Comparison of ENCODE assay signal across 17 cellular contexts in the genomic region with DNA sequence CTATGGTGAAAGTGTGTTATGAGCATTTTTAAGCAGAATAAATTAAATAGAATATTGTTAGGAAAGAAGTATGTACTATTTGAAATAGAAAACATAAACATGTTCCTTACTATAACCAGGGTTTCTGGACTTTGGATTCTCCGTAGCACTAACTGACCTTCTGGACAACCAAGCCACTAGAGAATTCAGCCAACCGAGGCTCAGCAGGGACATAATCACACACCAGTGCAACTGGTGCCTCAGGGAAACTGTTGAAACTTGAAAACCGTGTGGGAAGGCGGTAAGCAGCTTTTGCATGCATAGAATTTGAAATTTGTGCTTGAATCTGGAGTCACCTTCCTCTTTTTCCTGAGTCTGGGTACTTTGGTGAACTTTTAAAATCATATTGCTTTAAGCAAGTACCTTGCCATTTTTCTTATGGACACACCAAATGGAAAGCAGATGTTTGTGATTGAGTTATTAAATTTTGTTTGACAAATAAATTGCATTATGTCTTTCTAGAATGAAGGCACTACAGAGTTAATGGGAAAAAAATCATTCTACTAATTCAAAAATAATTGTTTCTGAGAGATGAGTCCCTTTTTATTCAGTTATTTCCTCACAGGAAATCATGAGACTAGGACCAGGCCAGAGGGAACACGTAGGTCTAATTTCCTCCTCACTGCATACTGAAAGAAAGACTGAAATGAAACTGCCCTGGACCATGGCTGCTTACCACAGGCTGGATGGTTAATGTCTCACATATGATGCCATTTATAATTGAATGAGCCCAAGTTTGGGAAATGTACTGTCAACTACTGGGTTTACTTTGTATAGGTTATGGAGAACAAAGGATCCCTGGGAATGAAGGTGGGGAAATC.
"Had no signal": no experiment of that assay in that cellular context is flagged by ENCODE, and none has a peak within 500 bp of the region (broad histone marks: within the 10 kb centered on the region; RNA-seq: fewer than 3 reads in every experiment).

No MANE protein-coding gene starts in this region.

- H3K4me1 Mint-ChIP-seq: activated CD8-positive, alpha-beta memory T cell treated with anti-CD3 and anti-CD28 coated beads, Interleukin-2, amount 10 ng/mL, durations not matched to agents 7 days and 5 days; activated naive CD4-positive, alpha-beta T cell treated with anti-CD3 and anti-CD28 coated beads, Interleukin-2, amount 50 U/mL, for 24 hours; natural killer cell; stimulated activated effector memory CD8-positive, alpha-beta T cell treated with anti-CD3 and anti-CD28 coated beads, Interleukin-12 subunit alpha, Interleukin-12 subunit beta, amount 100 ng/mL, for 72 hours had no signal

- H3K27me3 ChIP-seq: adrenal gland, dorsolateral prefrontal cortex, neutrophil had no signal

- H3K4me1 ChIP-seq: adrenal gland had no signal

- H3K36me3 Mint-ChIP-seq: natural killer cell; stimulated activated effector memory CD8-positive, alpha-beta T cell treated with anti-CD3 and anti-CD28 coated beads, Interleukin-12 subunit alpha, Interleukin-12 subunit beta, amount 100 ng/mL, for 72 hours had no signal

- H3K36me3 ChIP-seq: adrenal gland, neutrophil, WERI-Rb-1 had no signal

- H3K4me3 ChIP-seq: adrenal gland, dorsolateral prefrontal cortex had no signal

- ATAC-seq: activated CD8-positive, alpha-beta memory T cell treated with anti-CD3 and anti-CD28 coated beads, Interleukin-2, amount 10 ng/mL, durations not matched to agents 7 days and 5 days; natural killer cell; stimulated activated effector memory CD8-positive, alpha-beta T cell treated with anti-CD3 and anti-CD28 coated beads, Interleukin-12 subunit alpha, Interleukin-12 subunit beta, amount 100 ng/mL, for 72 hours had no signal

- H3K4me3 Mint-ChIP-seq: activated CD8-positive, alpha-beta memory T cell treated with anti-CD3 and anti-CD28 coated beads, Interleukin-2, amount 10 ng/mL, durations not matched to agents 7 days and 5 days; activated naive CD4-positive, alpha-beta T cell treated with anti-CD3 and anti-CD28 coated beads, Interleukin-2, amount 50 U/mL, for 24 hours; activated T-cell treated with anti-CD3 and anti-CD28 coated beads, Interleukin-2, amount 50 U/mL, for 24 hours; endodermal cell; natural killer cell; stimulated activated effector memory CD8-positive, alpha-beta T cell treated with anti-CD3 and anti-CD28 coated beads, Interleukin-12 subunit alpha, Interleukin-12 subunit beta, amount 100 ng/mL, for 72 hours had no signal

- FAIRE-seq: islet of Langerhans had no signal

- DNase-seq: activated CD4-positive, alpha-beta T cell treated with anti-CD3 and anti-CD28 coated beads, Interleukin-2, amount 50 U/mL, for 48 hours; activated CD8-positive, alpha-beta memory T cell treated with anti-CD3 and anti-CD28 coated beads, Interleukin-2, amount 10 ng/mL, durations not matched to agents 7 days and 5 days; activated effector memory CD4-positive, alpha-beta T cell treated with anti-CD3 and anti-CD28 coated beads, Interleukin-2, amount 50 U/mL, for 16 hours; activated T-cell treated with anti-CD3 and anti-CD28 coated beads, Interleukin-2, amount 50 U/mL, for 24 hours; dorsolateral prefrontal cortex; endodermal cell; erythroblast; mesenchymal stem cell; natural killer cell; retina; trophoblast cell; WERI-Rb-1 had no signal

- H3K27ac Mint-ChIP-seq: activated CD8-positive, alpha-beta memory T cell treated with anti-CD3 and anti-CD28 coated beads, Interleukin-2, amount 10 ng/mL, durations not matched to agents 7 days and 5 days; activated naive CD4-positive, alpha-beta T cell treated with anti-CD3 and anti-CD28 coated beads, Interleukin-2, amount 50 U/mL, for 24 hours; activated T-cell treated with anti-CD3 and anti-CD28 coated beads, Interleukin-2, amount 50 U/mL, for 24 hours; endodermal cell; natural killer cell; stimulated activated effector memory CD8-positive, alpha-beta T cell treated with anti-CD3 and anti-CD28 coated beads, Interleukin-12 subunit alpha, Interleukin-12 subunit beta, amount 100 ng/mL, for 72 hours had no signal

- H3K9me3 ChIP-seq: adrenal gland, neutrophil had no signal

- H3K27ac ChIP-seq: neutrophil, WERI-Rb-1 had no signal
